Comparison of ENCODE assay signal across 1 cellular context in the genomic region with DNA sequence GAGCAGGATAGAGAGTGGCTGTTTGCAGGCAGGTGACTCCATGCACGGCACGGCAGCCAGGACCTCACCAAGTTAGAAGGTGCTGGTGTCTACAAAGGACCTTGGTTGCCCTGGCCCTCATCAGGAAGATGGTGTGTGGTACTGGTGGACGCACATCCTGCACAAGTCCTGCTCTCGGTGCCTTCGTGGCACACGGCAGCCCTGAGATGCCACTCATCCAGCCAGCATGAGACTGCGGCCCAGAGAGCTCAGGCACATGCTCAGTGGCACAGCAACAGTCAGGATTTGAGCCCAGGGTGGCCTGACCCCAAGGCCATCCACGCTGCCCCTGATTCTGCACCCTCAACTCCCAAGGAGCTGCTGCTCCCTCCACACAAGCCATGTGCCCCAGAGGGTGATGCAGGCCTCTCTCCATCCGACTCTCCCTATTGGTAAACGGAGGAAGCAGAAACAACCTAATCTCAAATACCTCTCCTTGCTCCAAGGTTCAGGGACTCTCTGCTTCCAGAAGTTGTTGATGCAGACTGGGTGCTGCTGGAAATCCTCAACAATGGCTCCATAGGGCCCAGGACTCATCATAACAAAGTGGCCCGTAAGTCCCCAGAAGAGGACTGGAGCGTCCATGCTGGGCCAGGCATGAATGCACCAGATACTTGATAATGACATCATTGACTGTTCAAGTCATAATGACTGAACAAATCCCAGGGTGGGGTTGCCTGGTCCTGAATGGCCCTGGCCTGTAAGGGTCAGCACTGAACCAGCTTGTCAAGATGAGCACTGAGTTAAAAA.
TF ChIP-seq lines count a peak whose summit lies in the region.

No MANE protein-coding gene starts in this region.

TF ChIP-seq in GM12878, 131 proteins besides CTCF, POLR2A, EP300 and RAD21 (continued from another document):
- TF ChIP-seq FOS (IDR thresholded peaks at IDR 0.05; ENCODE audit: borderline replicate concordance, extremely low read depth, insufficient read length) (no peak), SIX5 (IDR thresholded peaks at IDR 0.05; ENCODE audit: low read depth, low read length, severe bottlenecking) (no peak), NBN (IDR thresholded peaks at IDR 0.05) (no peak), ATF7 (IDR thresholded peaks at IDR 0.05; ENCODE audit: low read depth) (peak; percentile 34; the same call in 1 of the 2 replicates)
- TF ChIP-seq, protein P1, sequence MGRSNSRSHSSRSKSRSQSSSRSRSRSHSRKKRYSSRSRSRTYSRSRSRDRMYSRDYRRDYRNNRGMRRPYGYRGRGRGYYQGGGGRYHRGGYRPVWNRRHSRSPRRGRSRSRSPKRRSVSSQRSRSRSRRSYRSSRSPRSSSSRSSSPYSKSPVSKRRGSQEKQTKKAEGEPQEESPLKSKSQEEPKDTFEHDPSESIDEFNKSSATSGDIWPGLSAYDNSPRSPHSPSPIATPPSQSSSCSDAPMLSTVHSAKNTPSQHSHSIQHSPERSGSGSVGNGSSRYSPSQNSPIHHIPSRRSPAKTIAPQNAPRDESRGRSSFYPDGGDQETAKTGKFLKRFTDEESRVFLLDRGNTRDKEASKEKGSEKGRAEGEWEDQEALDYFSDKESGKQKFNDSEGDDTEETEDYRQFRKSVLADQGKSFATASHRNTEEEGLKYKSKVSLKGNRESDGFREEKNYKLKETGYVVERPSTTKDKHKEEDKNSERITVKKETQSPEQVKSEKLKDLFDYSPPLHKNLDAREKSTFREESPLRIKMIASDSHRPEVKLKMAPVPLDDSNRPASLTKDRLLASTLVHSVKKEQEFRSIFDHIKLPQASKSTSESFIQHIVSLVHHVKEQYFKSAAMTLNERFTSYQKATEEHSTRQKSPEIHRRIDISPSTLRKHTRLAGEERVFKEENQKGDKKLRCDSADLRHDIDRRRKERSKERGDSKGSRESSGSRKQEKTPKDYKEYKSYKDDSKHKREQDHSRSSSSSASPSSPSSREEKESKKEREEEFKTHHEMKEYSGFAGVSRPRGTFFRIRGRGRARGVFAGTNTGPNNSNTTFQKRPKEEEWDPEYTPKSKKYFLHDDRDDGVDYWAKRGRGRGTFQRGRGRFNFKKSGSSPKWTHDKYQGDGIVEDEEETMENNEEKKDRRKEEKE (IDR thresholded peaks at IDR 0.05): no peak
